ENCODE assay signal across 6 cellular contexts in the genomic region with DNA sequence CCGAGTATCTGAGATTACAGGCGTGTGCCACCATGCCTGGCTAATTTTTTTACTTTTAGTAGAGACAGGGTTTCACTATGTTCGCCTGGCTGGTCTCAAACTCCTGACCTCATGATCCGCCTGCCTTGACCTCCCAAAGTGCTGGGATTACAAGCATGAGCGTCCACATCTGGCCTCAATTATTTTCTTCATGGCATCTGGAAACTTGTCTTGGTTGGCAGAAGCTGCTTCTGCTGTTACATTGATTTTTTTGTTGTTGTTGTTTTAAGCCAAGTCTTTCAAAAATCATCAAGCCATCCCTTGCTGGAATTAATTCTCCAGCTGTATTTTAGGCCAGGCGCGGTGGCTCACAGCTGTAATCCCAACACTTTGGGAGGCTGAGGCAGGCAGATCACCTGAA. TPM values are rescaled to one million over a fixed set of nuclear protein-coding genes. Genes with fewer than 3 reads are reported as not detected.
A peak's percentile ranks its signal among the peaks of the same experiment; 100 is the strongest.
DNase-seq lines count a peak whose midpoint lies in the region; ATAC-seq and TF ChIP-seq lines count a peak whose summit lies in the region.
"Not testable (repeated sequence)": the region's sequence is repeated elsewhere in the genome, so short reads cannot be mapped to it uniquely, and the experiment has no call there.

No MANE protein-coding gene starts in this region.

- DNase-seq in EH (ENCODE audit: low read depth) (peak; percentile 14), RPMI7951 (ENCODE audit: low read depth) (peak; percentile 6), fibroblast of gingiva (ENCODE audit: low read depth) (peak; percentile 75), fibroblast of the conjunctiva (ENCODE audit: low read depth) (peak; percentile 14)
- DNase-seq in chondrocyte (ENCODE audit: low spot score); stimulated activated naive B cell treated with anti-CD40 and anti-IgM and Interleukin-4, amounts not matched to agents 10 μg/mL and 1 μg/mL and 100 μg/mL, for 72 hours: not testable (repeated sequence)

- not testable (repeated sequence) for H3K27me3 Mint-ChIP-seq in chondrocyte (ENCODE audit: low read depth); stimulated activated naive B cell treated with anti-CD40 and anti-IgM and Interleukin-4, amounts not matched to agents 10 μg/mL and 1 μg/mL and 100 μg/mL, for 72 hours

- peaks cover 46% of the 10 kb centered on the region for H3K4me1 Mint-ChIP-seq in chondrocyte (ENCODE audit: low read depth)
- H3K4me1 Mint-ChIP-seq in stimulated activated naive B cell treated with anti-CD40 and anti-IgM and Interleukin-4, amounts not matched to agents 10 μg/mL and 1 μg/mL and 100 μg/mL, for 72 hours: peaks cover 11 to 18% of the 10 kb centered on the region in 2 donors

- not testable (repeated sequence) for TF ChIP-seq CTCF in chondrocyte (IDR thresholded peaks at IDR 0.05)

- H3K9me3 Mint-ChIP-seq in chondrocyte (ENCODE audit: low read depth); stimulated activated naive B cell treated with anti-CD40 and anti-IgM and Interleukin-4, amounts not matched to agents 10 μg/mL and 1 μg/mL and 100 μg/mL, for 72 hours: not testable (repeated sequence)

- H3K4me3 Mint-ChIP-seq in chondrocyte (ENCODE audit: unreplicated experiment); stimulated activated naive B cell treated with anti-CD40 and anti-IgM and Interleukin-4, amounts not matched to agents 10 μg/mL and 1 μg/mL and 100 μg/mL, for 72 hours: not testable (repeated sequence)

- peaks cover 10% of the 10 kb centered on the region for H3K36me3 Mint-ChIP-seq in chondrocyte (ENCODE audit: low read depth)
- peaks cover 16 to 38% of the 10 kb centered on the region in 2 donors for H3K36me3 Mint-ChIP-seq in stimulated activated naive B cell treated with anti-CD40 and anti-IgM and Interleukin-4, amounts not matched to agents 10 μg/mL and 1 μg/mL and 100 μg/mL, for 72 hours

- H3K27ac Mint-ChIP-seq in chondrocyte (ENCODE audit: unreplicated experiment): peak overlapping the region; percentile 45
- H3K27ac Mint-ChIP-seq in stimulated activated naive B cell treated with anti-CD40 and anti-IgM and Interleukin-4, amounts not matched to agents 10 μg/mL and 1 μg/mL and 100 μg/mL, for 72 hours: peak overlapping the region; percentile 56

- not testable (repeated sequence) for ATAC-seq in stimulated activated naive B cell treated with anti-CD40 and anti-IgM and Interleukin-4, amounts not matched to agents 10 μg/mL and 1 μg/mL and 100 μg/mL, for 72 hours (replicated peaks)

RNA-seq across cellular contexts. Expression of gene RAB6A, which starts 27.9 kb away (rescaled TPM):
- total RNA-seq in RPMI7951 (2014; rRNA removed; shearing (Covaris generic)): 95.4 and 124 TPM in 2 replicates
- total RNA-seq in chondrocyte: 173 to 188 TPM (median 185 TPM) in 3 replicates

RNA-seq across cellular contexts. Expression of gene MRPL48, which starts 54.7 kb away (rescaled TPM):
- total RNA-seq in RPMI7951 (2014; rRNA removed; shearing (Covaris generic)): 91.1 and 98.2 TPM in 2 replicates
- 21.2 to 29.8 TPM (median 25.8 TPM) in 3 replicates for total RNA-seq in chondrocyte
